9 cellular contexts compared by ENCODE assay signal in genomic region chr17:19376799-19377198, GRCh38. TPM values are rescaled to one million over a fixed set of nuclear protein-coding genes. Genes with fewer than 3 reads are reported as not detected.
A peak's percentile ranks its signal among the peaks of the same experiment; 100 is the strongest.
DNase-seq lines count a peak whose midpoint lies in the region; ATAC-seq, FAIRE-seq and TF ChIP-seq lines count a peak whose summit lies in the region.
"Had no signal": no experiment of that assay in that cellular context is flagged by ENCODE, and none has a peak within 500 bp of the region (broad histone marks: within the 10 kb centered on the region; RNA-seq: fewer than 3 reads in every experiment).

No MANE protein-coding gene starts in this region.

- no peak for TF ChIP-seq CTCF in keratinocyte (optimal IDR thresholded peaks at IDR 0.05 in 1 of 3, IDR thresholded peaks at IDR 0.05 in 1 of 3, conservative IDR thresholded peaks at IDR 0.05 in 1 of 3; ENCODE audit: extremely low read depth in 1 of 3, insufficient read depth in 2 of 3, low read length in 3 of 3)
- TF ChIP-seq CTCF in thyroid gland (IDR thresholded peaks at IDR 0.05) = no peak

- WGBS in thyroid gland, 2 donors = 43 to 50% methylated on average over 2 of the region's 2 CpGs

- peaks cover 17 to 23% of the 10 kb centered on the region in 2 experiments for H3K36me3 ChIP-seq in keratinocyte (ENCODE audit: control insufficient read depth in 2 of 2, extremely low read depth in 1 of 2, insufficient read depth in 2 of 2, low read length in 2 of 2)
- H3K36me3 ChIP-seq in thyroid gland = peaks cover 14 to 20% of the 10 kb centered on the region in 2 donors

- H3K4me3 Mint-ChIP-seq in activated T-helper 17 cell treated with anti-CD3 and anti-CD28 coated beads, Interleukin-2, amount 50 U/mL, for 72 hours = peak overlapping the region; percentile 91

- TF ChIP-seq POLR2A in thyroid gland (IDR thresholded peaks at IDR 0.05) = no peak

- H3K9ac ChIP-seq in keratinocyte (ENCODE audit: control insufficient read depth, extremely low read depth, insufficient read depth, low read length) = peak overlapping the region; percentile 94

- H3K9me3 ChIP-seq in keratinocyte (ENCODE audit: control insufficient read depth, low read depth, low read length) (no peaks in the 10 kb centered on the region), thyroid gland (no peaks in the 10 kb centered on the region)
- H3K9me3 ChIP-seq: mucosa of descending colon had no signal

- H3K27me3 Mint-ChIP-seq in activated T-helper 17 cell treated with anti-CD3 and anti-CD28 coated beads, Interleukin-2, amount 50 U/mL, for 72 hours = no peaks in the 10 kb centered on the region

- peak overlapping the region; percentile 93 for H2AFZ ChIP-seq in keratinocyte (ENCODE audit: control insufficient read depth, low read length)

- DNase-seq in ACHN (peak; percentile 13), HEK293T (ENCODE audit: extremely low spot score) (no peak), keratinocyte (ENCODE audit: low read depth, low spot score) (no peak), thyroid gland (no peak), NCI-H187 treated with DMSO at 0.1 percent for 48 hours (lab: John Stamatoyannopoulos, UW) (no peak), NCI-H2029 (lab: John Stamatoyannopoulos, UW) (no peak)

- H3K4me3 ChIP-seq in keratinocyte (ENCODE audit: control insufficient read depth in 2 of 3, extremely low read depth in 1 of 3, insufficient read depth in 2 of 3, low read depth in 1 of 3, low read length in 3 of 3) (peak overlapping the region; percentile 88 to 90 (median 89)), thyroid gland (replicated peaks in 1 of 3) (peak overlapping the region in 1 of 3 donors; percentile 80)

- no peaks in the 10 kb centered on the region for H3K27me3 ChIP-seq in keratinocyte (ENCODE audit: control insufficient read depth, extremely low read depth, insufficient read depth, low read length)
- H3K27me3 ChIP-seq in thyroid gland = no peaks in the 10 kb centered on the region

- H3K27ac ChIP-seq in keratinocyte (ENCODE audit: control insufficient read depth, insufficient read depth, low read length) (peak overlapping the region; percentile 94), thyroid gland (peak overlapping the region in 2 of 3 donors; percentile 81 to 86)

- H3K9me3 Mint-ChIP-seq in activated T-helper 17 cell treated with anti-CD3 and anti-CD28 coated beads, Interleukin-2, amount 50 U/mL, for 72 hours = no peaks in the 10 kb centered on the region

- no peak for ATAC-seq in activated T-helper 17 cell treated with anti-CD3 and anti-CD28 coated beads, Interleukin-2, amount 50 U/mL, for 72 hours (replicated peaks)
- ATAC-seq in HG03159 (IDR thresholded peaks at IDR 0.05; ENCODE audit: unreplicated experiment) = no peak

- peaks cover 3% of the 10 kb centered on the region for H3K9me1 ChIP-seq in keratinocyte (ENCODE audit: control insufficient read depth, extremely low read depth, insufficient read depth, low read length)

- CTCF ChIA-PET in HEK293T (lab: Yijun Ruan, JAX) = interaction anchor here (1.0 to 2.2 kb wide), 2 partner anchors 14 to 20 kb away, joined by 3 to 22 read pairs; partner anchors contain the start of gene B9D1

- H4K20me1 ChIP-seq in keratinocyte (ENCODE audit: control insufficient read depth, extremely low read depth, insufficient read depth, low read length) = no peaks in the 10 kb centered on the region

- H3K36me3 Mint-ChIP-seq in activated T-helper 17 cell treated with anti-CD3 and anti-CD28 coated beads, Interleukin-2, amount 50 U/mL, for 72 hours (ENCODE audit: low read depth) = peaks cover 37% of the 10 kb centered on the region

- POLR2A ChIA-PET in HEK293T (lab: Yijun Ruan, JAX) = interaction anchor here (0.7 to 4.3 kb wide), 26 partner anchors 12 to 421 kb away, joined by 3 to 112 read pairs (median 6); partner anchors contain the start of genes B9D1 and MFAP4

- peak overlapping the region; percentile 87 for H3K4me2 ChIP-seq in keratinocyte (ENCODE audit: control insufficient read depth, extremely low read depth, insufficient read depth, low read depth, low read length)

- no peak for FAIRE-seq in keratinocyte (lab: Jason Lieb, UNC)

- H3K4me1 Mint-ChIP-seq in activated T-helper 17 cell treated with anti-CD3 and anti-CD28 coated beads, Interleukin-2, amount 50 U/mL, for 72 hours = peaks cover 7% of the 10 kb centered on the region

- peaks cover 21% of the 10 kb centered on the region for H3K79me2 ChIP-seq in keratinocyte (ENCODE audit: control insufficient read depth, insufficient read depth, low read length)

- H3K27ac Mint-ChIP-seq in activated T-helper 17 cell treated with anti-CD3 and anti-CD28 coated beads, Interleukin-2, amount 50 U/mL, for 72 hours = peak overlapping the region; percentile 90

- intact Hi-C loops in thyroid gland (cut with DNase I) = no loop called here

- H3K4me1 ChIP-seq in keratinocyte (ENCODE audit: control insufficient read depth, extremely low read depth, insufficient read depth, low read length) = peaks cover 11% of the 10 kb centered on the region
- H3K4me1 ChIP-seq in thyroid gland = peaks cover 6 to 8% of the 10 kb centered on the region in 2 donors

- in situ Hi-C loops in ACHN (cut with HindIII; ENCODE audit: low pct_ligation_motif_present, low pct_unique_long_range_greater_than_20kb, low sequenced_read_pairs) = no loop called here

- dilution Hi-C loops in keratinocyte (cut with MboI; ENCODE audit: extremely low pct_ligation_motif_present, low sequenced_read_pairs) = no loop called here

TF ChIP-seq in HEK293T, 16 proteins besides CTCF, POLR2A, EP300 and RAD21:
- TF ChIP-seq PKNOX1 (IDR thresholded peaks at IDR 0.05) (peak; percentile 85), ZNF384 (IDR thresholded peaks at IDR 0.05) (no peak)

RNA-seq across cellular contexts. Expression of gene MAPK7, which starts 1.5 kb away (rescaled TPM):
- 10 to 100 TPM; 22.1 to 39.3 TPM for total RNA-seq in activated T-helper 17 cell treated with anti-CD3 and anti-CD28 coated beads, Interleukin-2, amount 50 U/mL, for 72 hours
- polyA plus RNA-seq in keratinocyte = 4.3 to 11.1 TPM (median 5.4 TPM) in 3 replicates
- 2.8 TPM for polyA plus RNA-seq in keratinocyte (2011; ENCODE audit: low read depth)
- 5.5 and 7.5 TPM in 2 replicates for polyA plus RNA-seq in keratinocyte (2011; cell fraction: cytosol; rRNA removed)
- polyA plus RNA-seq in keratinocyte (2011; cell fraction: nucleus; rRNA removed) = 18.1 and 19.4 TPM in 2 replicates
- polyA plus RNA-seq in keratinocyte (2012; ENCODE audit: low replicate concordance) = 12.9 and 14.2 TPM in 2 replicates
- 14.9 to 65.1 TPM (median 19.7 TPM) in 3 replicates for polyA minus RNA-seq in keratinocyte
- 15.2 TPM for polyA minus RNA-seq in keratinocyte (2011; cell fraction: cytosol; rRNA and poly(A)+ RNA removed)
- 25.7 and 26.4 TPM in 2 replicates for polyA minus RNA-seq in keratinocyte (2011; cell fraction: nucleus; rRNA and poly(A)+ RNA removed)
- total RNA-seq in thyroid gland = 10 to 100 TPM; 22.4 to 46.5 (median 31.3) TPM

RNA-seq across cellular contexts. Expression of gene MFAP4, which starts 10.2 kb away (rescaled TPM):
- not detected for total RNA-seq in activated T-helper 17 cell treated with anti-CD3 and anti-CD28 coated beads, Interleukin-2, amount 50 U/mL, for 72 hours
- polyA plus RNA-seq in keratinocyte = not detected in 3 replicates
- polyA plus RNA-seq in keratinocyte (2011; ENCODE audit: low read depth) = not detected
- polyA plus RNA-seq in keratinocyte (2011; cell fraction: cytosol; rRNA removed) = not detected in 2 replicates
- polyA plus RNA-seq in keratinocyte (2011; cell fraction: nucleus; rRNA removed) = not detected in 2 replicates
- polyA plus RNA-seq in keratinocyte (2012; ENCODE audit: low replicate concordance) = 0.32 and 0.38 TPM in 2 replicates
- not detected in 3 replicates for polyA minus RNA-seq in keratinocyte
- not detected for polyA minus RNA-seq in keratinocyte (2011; cell fraction: cytosol; rRNA and poly(A)+ RNA removed)
- polyA minus RNA-seq in keratinocyte (2011; cell fraction: nucleus; rRNA and poly(A)+ RNA removed) = not detected in 2 replicates
- 100 to 1,000 TPM in 1 of 4 donors, 10 to 100 TPM in 3; 12.6 to 105 (median 53.5) TPM for total RNA-seq in thyroid gland

RNA-seq across cellular contexts. Expression of gene B9D1, which starts 14.3 kb away (rescaled TPM):
- 1 to 10 TPM; 2.8 to 3.4 TPM for total RNA-seq in activated T-helper 17 cell treated with anti-CD3 and anti-CD28 coated beads, Interleukin-2, amount 50 U/mL, for 72 hours
- polyA plus RNA-seq in keratinocyte = 27.1 to 31.7 TPM (median 30.3 TPM) in 3 replicates
- 2.7 TPM for polyA plus RNA-seq in keratinocyte (2011; ENCODE audit: low read depth)
- polyA plus RNA-seq in keratinocyte (2011; cell fraction: cytosol; rRNA removed) = 21.7 and 33.7 TPM in 2 replicates
- 17.1 and 23.4 TPM in 2 replicates for polyA plus RNA-seq in keratinocyte (2011; cell fraction: nucleus; rRNA removed)
- 8.4 and 21.4 TPM in 2 replicates for polyA plus RNA-seq in keratinocyte (2012; ENCODE audit: low replicate concordance)
- polyA minus RNA-seq in keratinocyte = 14.9 to 31.9 TPM (median 26.9 TPM) in 3 replicates
- polyA minus RNA-seq in keratinocyte (2011; cell fraction: cytosol; rRNA and poly(A)+ RNA removed) = 18.2 TPM
- polyA minus RNA-seq in keratinocyte (2011; cell fraction: nucleus; rRNA and poly(A)+ RNA removed) = 8.0 and 8.7 TPM in 2 replicates
- 100 to 1,000 TPM in 2 of 4 donors, 10 to 100 TPM in 2; 45.0 to 104 (median 90.3) TPM for total RNA-seq in thyroid gland

RNA-seq across cellular contexts. Expression of gene RNF112, which starts 34.2 kb away (rescaled TPM):
- 1 to 10 TPM in 1 of 2 donors, under 1 TPM in 1; 0.56 to 3.1 TPM for total RNA-seq in activated T-helper 17 cell treated with anti-CD3 and anti-CD28 coated beads, Interleukin-2, amount 50 U/mL, for 72 hours
- polyA plus RNA-seq in keratinocyte = 0.05 to 0.13 TPM in 2 of 3 replicates, not detected in the other
- 1.2 TPM for polyA plus RNA-seq in keratinocyte (2011; ENCODE audit: low read depth)
- polyA plus RNA-seq in keratinocyte (2011; cell fraction: cytosol; rRNA removed) = not detected in 2 replicates
- polyA plus RNA-seq in keratinocyte (2011; cell fraction: nucleus; rRNA removed) = 0.32 and 0.59 TPM in 2 replicates
- polyA plus RNA-seq in keratinocyte (2012; ENCODE audit: low replicate concordance) = 0.05 and 1.9 TPM in 2 replicates
- 0.07 to 0.10 TPM in 2 of 3 replicates, not detected in the other for polyA minus RNA-seq in keratinocyte
- polyA minus RNA-seq in keratinocyte (2011; cell fraction: cytosol; rRNA and poly(A)+ RNA removed) = not detected
- polyA minus RNA-seq in keratinocyte (2011; cell fraction: nucleus; rRNA and poly(A)+ RNA removed) = not detected in 2 replicates
- 1 to 10 TPM in 3 of 4 donors, under 1 TPM in 1; 0.83 to 3.5 (median 2.2) TPM for total RNA-seq in thyroid gland

Comparison
In these comparisons a context has a peak if more than half of its experiments do, and no peak if none do; other contexts are left out.
1. RNA of gene MFAP4, which starts 10.2 kb away (total RNA-seq): 12.6 to 105 TPM in thyroid gland; not detected in activated T-helper 17 cell treated with anti-CD3 and anti-CD28 coated beads, Interleukin-2, amount 50 U/mL, for 72 hours; every median in the first group is over 10 times any median in the second.
2. RNA of gene B9D1, which starts 14.3 kb away (total RNA-seq): 45.0 to 104 TPM in thyroid gland; 2.8 to 3.4 TPM in activated T-helper 17 cell treated with anti-CD3 and anti-CD28 coated beads, Interleukin-2, amount 50 U/mL, for 72 hours; every median in the first group is over 10 times any median in the second.